Comparison of ENCODE assay signal across 19 cellular contexts in the genomic region with DNA sequence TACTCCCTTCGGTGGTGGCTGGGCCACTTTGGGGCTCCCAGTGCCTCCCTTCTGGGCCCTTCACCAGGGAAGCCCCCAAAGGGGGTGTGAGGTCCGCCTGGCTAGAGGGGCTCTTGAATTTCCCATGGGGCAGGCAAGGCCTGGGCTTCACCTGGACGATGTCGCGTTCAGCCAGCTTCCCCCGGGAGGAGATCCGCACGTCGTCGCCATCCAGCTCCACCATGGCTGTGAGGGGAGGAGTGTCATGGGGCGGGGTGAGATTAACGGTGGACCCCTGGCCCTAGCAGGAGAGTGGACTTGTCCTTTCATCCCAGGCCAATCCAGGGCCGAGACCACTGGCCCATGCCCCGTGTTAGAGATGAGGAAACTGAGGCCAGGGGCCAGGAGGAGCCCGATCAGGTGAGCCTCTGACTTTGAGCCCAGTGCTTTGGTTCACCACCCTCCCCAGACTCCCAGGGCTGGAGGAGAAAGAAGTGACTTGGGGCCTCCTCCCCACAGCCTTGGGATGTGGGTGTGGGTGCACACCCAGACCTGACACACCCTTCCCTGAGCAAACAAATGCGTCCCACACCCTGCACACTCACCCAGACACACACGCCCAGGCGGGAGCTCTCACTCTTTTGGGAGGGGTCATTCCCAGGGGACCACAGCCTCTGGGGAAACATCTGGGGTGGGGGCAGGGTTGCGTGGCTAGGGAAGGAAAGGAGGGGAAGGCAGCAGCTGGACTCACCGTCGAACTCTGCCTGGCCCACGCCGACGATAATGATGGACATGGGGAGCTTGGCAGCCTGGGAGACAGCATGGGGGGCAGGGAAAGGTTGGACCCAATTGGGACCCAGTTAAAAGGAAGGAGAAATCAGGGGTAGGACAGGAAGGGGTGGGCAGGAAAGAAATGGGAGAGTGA. TPM values are rescaled to one million over a fixed set of nuclear protein-coding genes. Genes with fewer than 3 reads are reported as not detected.
DNase-seq lines count a peak whose midpoint lies in the region; TF ChIP-seq lines count a peak whose summit lies in the region.
"Had no signal": no experiment of that assay in that cellular context is flagged by ENCODE, and none has a peak within 500 bp of the region (broad histone marks: within the 10 kb centered on the region; RNA-seq: fewer than 3 reads in every experiment).

No MANE protein-coding gene starts in this region.

- intact Hi-C loops in Calu3 (cut with micrococcal nuclease; ENCODE audit: unreplicated experiment) = no loop called here
- intact Hi-C loops in dendritic cell treated with granulocyte-macrophage colony-stimulating factor and Interleukin-4, amounts not matched to agents 40 ng/mL and 50 ng/mL, for 4 days (cut with micrococcal nuclease) = no loop called here

- no peak overlapping the region for H3K4me3 Mint-ChIP-seq in Calu3 (ENCODE audit: low read depth, unreplicated experiment)
- no peak overlapping the region for H3K4me3 Mint-ChIP-seq in dendritic cell treated with granulocyte-macrophage colony-stimulating factor and Interleukin-4, amounts not matched to agents 40 ng/mL and 50 ng/mL, for 4 days
- H3K4me3 Mint-ChIP-seq in nephron progenitor cell = no peak overlapping the region
- H3K4me3 Mint-ChIP-seq: brain, type B pancreatic cell, WTC11 had no signal

- no peak overlapping the region for H3K27ac ChIP-seq in GM23248
- H3K27ac ChIP-seq: ovary had no signal

- H3K9ac ChIP-seq in GM23248 = no peak overlapping the region

- H3K4me1 Mint-ChIP-seq in Calu3 (ENCODE audit: low read depth, unreplicated experiment) = peaks cover 32% of the 10 kb centered on the region
- H3K4me1 Mint-ChIP-seq in dendritic cell treated with granulocyte-macrophage colony-stimulating factor and Interleukin-4, amounts not matched to agents 40 ng/mL and 50 ng/mL, for 4 days (ENCODE audit: low read depth) = peaks cover 28% of the 10 kb centered on the region
- peaks cover 10% of the 10 kb centered on the region for H3K4me1 Mint-ChIP-seq in nephron progenitor cell
- H3K4me1 Mint-ChIP-seq: WTC11 had no signal

- H3K79me2 ChIP-seq in GM23248 (ENCODE audit: insufficient read depth) = no peaks in the 10 kb centered on the region

- no peaks in the 10 kb centered on the region for H3K36me3 Mint-ChIP-seq in Calu3 (ENCODE audit: insufficient read depth, unreplicated experiment)
- no peaks in the 10 kb centered on the region for H3K36me3 Mint-ChIP-seq in dendritic cell treated with granulocyte-macrophage colony-stimulating factor and Interleukin-4, amounts not matched to agents 40 ng/mL and 50 ng/mL, for 4 days (ENCODE audit: low read depth)
- H3K36me3 Mint-ChIP-seq in nephron progenitor cell (ENCODE audit: low read depth) = no peaks in the 10 kb centered on the region
- H3K36me3 Mint-ChIP-seq: type B pancreatic cell had no signal

- in situ Hi-C loops in GM23248 (cut with MboI) = no loop called here

- TF ChIP-seq CTCF in Calu3 (IDR thresholded peaks at IDR 0.05; ENCODE audit: unreplicated experiment) (no peak), nephron progenitor cell (IDR thresholded peaks at IDR 0.05) (no peak)

- peaks cover 26% of the 10 kb centered on the region for H3K27me3 Mint-ChIP-seq in Calu3 (ENCODE audit: unreplicated experiment)
- peaks cover 32% of the 10 kb centered on the region for H3K27me3 Mint-ChIP-seq in dendritic cell treated with granulocyte-macrophage colony-stimulating factor and Interleukin-4, amounts not matched to agents 40 ng/mL and 50 ng/mL, for 4 days
- peaks cover 21% of the 10 kb centered on the region for H3K27me3 Mint-ChIP-seq in nephron progenitor cell (ENCODE audit: low read depth, poor library complexity)

- H3K4me3 ChIP-seq in GM23248 = no peak overlapping the region
- H3K4me3 ChIP-seq: ovary had no signal

- no peaks in the 10 kb centered on the region for H3K9me2 ChIP-seq in GM23248 (ENCODE audit: insufficient read depth)

- H3K27me3 ChIP-seq in GM23248 (replicated peaks; ENCODE audit: insufficient read depth) = no peaks in the 10 kb centered on the region
- H3K27me3 ChIP-seq: ovary had no signal

- BruUV-seq in Calu3 (replicated peaks; lab: Mats Ljungman, UMichigan) = no TSS peak

- no peak overlapping the region for H3K27ac Mint-ChIP-seq in Calu3 (ENCODE audit: unreplicated experiment)
- H3K27ac Mint-ChIP-seq in dendritic cell treated with granulocyte-macrophage colony-stimulating factor and Interleukin-4, amounts not matched to agents 40 ng/mL and 50 ng/mL, for 4 days = peak overlapping the region; percentile 41
- H3K27ac Mint-ChIP-seq in nephron progenitor cell = peak overlapping the region; percentile 74
- H3K27ac Mint-ChIP-seq: type B pancreatic cell, WTC11 had no signal

- no peaks in the 10 kb centered on the region for H3K9me3 ChIP-seq in GM23248 (ENCODE audit: low read depth)
- H3K9me3 ChIP-seq: ovary had no signal

- H3K9me3 Mint-ChIP-seq in Calu3 (ENCODE audit: low read depth, unreplicated experiment) (no peaks in the 10 kb centered on the region), nephron progenitor cell (peaks cover 6% of the 10 kb centered on the region)
- H3K9me3 Mint-ChIP-seq in dendritic cell treated with granulocyte-macrophage colony-stimulating factor and Interleukin-4, amounts not matched to agents 40 ng/mL and 50 ng/mL, for 4 days = peaks cover 8% of the 10 kb centered on the region

- no peaks in the 10 kb centered on the region for H3K36me3 ChIP-seq in GM23248 (ENCODE audit: low read depth)
- H3K36me3 ChIP-seq: ovary had no signal

- CTCF ChIA-PET in Calu3 (lab: Charles Lee) = interaction anchor here (0.6 kb wide), 1 partner anchor 14 kb away, joined by 3 read pairs; no protein-coding TSS in a partner anchor

- no peaks in the 10 kb centered on the region for H3K4me1 ChIP-seq in GM23248 (ENCODE audit: insufficient read depth)

- WGBS in GM23248 (ENCODE audit: low coverage in 1 of 2, low lambda C conversion rate in 2 of 2, missing lambda C conversion rate in 2 of 2), 2 experiments = 84 to 90% methylated on average over 21 to 24 of the region's 24 CpGs

- H4K20me1 ChIP-seq in GM23248 (ENCODE audit: insufficient read depth) = no peaks in the 10 kb centered on the region

- no peaks in the 10 kb centered on the region for H3F3A ChIP-seq in GM23248 (ENCODE audit: insufficient read depth)

- H2AFZ ChIP-seq in GM23248 = no peak overlapping the region

- no peak overlapping the region for H3K4me2 ChIP-seq in GM23248 (ENCODE audit: unreplicated experiment)

- DNase-seq in Calu3 (peak; percentile 34), NCI-H69 (lab: John Stamatoyannopoulos, UW) (peak; percentile 44), nephron progenitor cell (no peak), GM23248 (no peak), hepatic stellate cell (ENCODE audit: low spot score) (no peak), D341Med (ENCODE audit: low spot score) (no peak)
- DNase-seq: activated CD8-positive, alpha-beta memory T cell treated with anti-CD3 and anti-CD28 coated beads, Interleukin-2, amount 50 U/mL, for 4 hours; activated naive CD4-positive, alpha-beta T cell treated with anti-CD3 and anti-CD28 coated beads, Interleukin-2, amount 50 U/mL, for 16 hours; DMS53; midbrain; NCI-H2171; ovary had no signal

RNA-seq across cellular contexts. Expression of a gene that starts 46.2 kb away (rescaled TPM):
- total RNA-seq in Calu3 (2022) = not detected in 2 replicates
- not detected in 2 replicates for total RNA-seq in GM23248 (2014; rRNA removed; shearing (Covaris generic))
- polyA plus RNA-seq in GM23248 (2016; fragmentation: Nextera tagmentation; extraction: Ambion mirVana) = not detected in 2 replicates
- total RNA-seq: RPMI7951, skeletal muscle tissue had no signal
- polyA plus RNA-seq: fibroblast of lung had no signal

Comparison
In these comparisons a context has a peak if more than half of its experiments do, and no peak if none do; other contexts are left out.
1. DNase-seq: peak in Calu3 (single experiment) and NCI-H69 (single experiment); none in nephron progenitor cell (single experiment), GM23248 (single experiment), hepatic stellate cell (single experiment) and D341Med (single experiment).